18 cellular contexts compared by ENCODE assay signal in the genomic region with DNA sequence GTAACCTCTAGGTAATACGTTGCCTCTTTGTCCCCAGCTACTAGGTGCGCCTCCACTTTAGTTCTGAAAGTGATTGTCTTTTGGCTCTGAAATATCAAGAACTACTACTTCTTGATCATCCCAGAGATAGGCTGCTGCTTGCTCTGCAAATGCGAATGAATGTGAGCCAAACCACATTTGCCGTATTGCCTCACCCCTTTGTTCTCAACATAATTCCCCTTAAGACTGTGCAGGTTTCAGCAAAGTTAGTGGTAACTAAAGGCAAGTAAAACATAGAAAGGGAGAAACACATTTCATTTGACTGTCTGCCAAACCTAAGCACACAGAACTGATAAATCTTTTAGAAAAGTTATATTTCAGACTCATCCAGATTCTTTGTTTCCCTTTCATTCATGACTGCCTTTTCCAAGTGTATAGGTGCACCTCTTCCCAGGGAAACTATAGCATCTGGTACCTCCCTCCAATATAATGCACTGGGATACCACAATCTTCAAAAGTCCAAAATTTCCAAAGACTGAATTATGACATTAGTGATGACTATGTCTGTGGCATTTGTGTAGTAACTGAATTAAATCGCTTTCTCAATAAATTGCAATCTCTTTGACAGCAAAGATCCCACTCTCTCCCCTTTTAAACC.
DNase-seq lines count a peak whose midpoint lies in the region; ATAC-seq and TF ChIP-seq lines count a peak whose summit lies in the region.
"Had no signal": no experiment of that assay in that cellular context is flagged by ENCODE, and none has a peak within 500 bp of the region (broad histone marks: within the 10 kb centered on the region; RNA-seq: fewer than 3 reads in every experiment).

No MANE protein-coding gene starts in this region.

- H3K23ac ChIP-seq in mesenchymal stem cell (ENCODE audit: low read length in 2 of 2), result no peak overlapping the region

- no peak overlapping the region for H2BK12ac ChIP-seq in mesenchymal stem cell (ENCODE audit: low read length in 2 of 2)

- H4K91ac ChIP-seq in mesenchymal stem cell (ENCODE audit: low read length), result no peak overlapping the region

- no peaks in the 10 kb centered on the region for H3K36me3 ChIP-seq in mesenchymal stem cell (ENCODE audit: control insufficient read depth in 1 of 2, insufficient read depth in 2 of 2, low read depth in 1 of 2, low read length in 2 of 2)
- H3K36me3 ChIP-seq in HAP-1 (replicated peaks), result no peaks in the 10 kb centered on the region
- H3K36me3 ChIP-seq: pancreas, vagina had no signal

- no peaks in the 10 kb centered on the region for H3K27me3 ChIP-seq in mesenchymal stem cell (ENCODE audit: control insufficient read depth in 1 of 2, insufficient read depth in 1 of 2, low read length in 2 of 2)
- no peaks in the 10 kb centered on the region; the same call in 1 of the 2 replicates for H3K27me3 ChIP-seq in HAP-1 (ENCODE audit: low read depth)
- H3K27me3 ChIP-seq: pancreas, vagina had no signal

- H3K27ac ChIP-seq in mesenchymal stem cell (ENCODE audit: low read length, poor library complexity, severe bottlenecking), result no peak overlapping the region
- H3K27ac ChIP-seq: coronary artery, pancreas, vagina had no signal

- no peak overlapping the region for H3K4ac ChIP-seq in mesenchymal stem cell (ENCODE audit: low read depth in 1 of 2, low read length in 2 of 2)

- no peak overlapping the region for H3K14ac ChIP-seq in mesenchymal stem cell (ENCODE audit: low read length in 2 of 2)

- DNase-seq in A172 (ENCODE audit: low spot score) (peak; percentile 25), M059J (ENCODE audit: low read depth) (peak; percentile 74), cardiac fibroblast (ENCODE audit: low read depth in 2 of 2) (peak; percentile 28 to 63), mesenchymal stem cell (no peak), DMS79 treated with DMSO at 0.1 percent for 48 hours (lab: John Stamatoyannopoulos, UW) (no peak), EL (no peak), HAP-1 (ENCODE audit: low spot score in 2 of 2) (no peak)
- DNase-seq: activated naive CD8-positive, alpha-beta T cell treated with anti-CD3 and anti-CD28 coated beads, Interleukin-2, amount 50 U/mL, for 24 hours; Caco-2; H9; NCI-H1092 treated with DMSO at 0.1 percent for 48 hours; pancreas; SIG-M5 had no signal

- H2AFZ ChIP-seq in mesenchymal stem cell (ENCODE audit: low read depth, low read length), result no peak overlapping the region

- H2BK5ac ChIP-seq in mesenchymal stem cell (ENCODE audit: low read depth, low read length, poor library complexity, severe bottlenecking), result no peak overlapping the region

- ATAC-seq in GM19023 (IDR thresholded peaks at IDR 0.05; ENCODE audit: unreplicated experiment), result no peak
- ATAC-seq: activated CD4-positive, CD25-positive, alpha-beta regulatory T cell treated with anti-CD3 and anti-CD28 coated beads, Interleukin-2, amount 50 U/mL, for 24 hours; activated naive CD8-positive, alpha-beta T cell treated with anti-CD3 and anti-CD28 coated beads, Interleukin-2, amount 50 U/mL, for 24 hours; GM12878; pancreas had no signal

- H3K9me3 ChIP-seq in mesenchymal stem cell (ENCODE audit: control insufficient read depth, low read length) (no peaks in the 10 kb centered on the region), HAP-1 (no peaks in the 10 kb centered on the region)
- H3K9me3 ChIP-seq: Caco-2, pancreas, vagina had no signal

- H3K4me3 ChIP-seq in cardiac fibroblast (replicated peaks in 1 of 2; ENCODE audit: low read depth in 2 of 2, low read length in 2 of 2), result no peak overlapping the region
- H3K4me3 ChIP-seq in mesenchymal stem cell (ENCODE audit: insufficient read depth in 1 of 2, low read depth in 1 of 2, low read length in 2 of 2), result peak overlapping the region in 1 of 2 experiments; percentile 6
- H3K4me3 ChIP-seq in HAP-1, result no peak overlapping the region
- H3K4me3 ChIP-seq: coronary artery, GM12878, pancreas, vagina had no signal

- H4K8ac ChIP-seq in mesenchymal stem cell (ENCODE audit: low read length), result no peak overlapping the region

- peak overlapping the region; percentile 29 for H3K9ac ChIP-seq in mesenchymal stem cell (ENCODE audit: low read length)

- H2AK5ac ChIP-seq in mesenchymal stem cell (ENCODE audit: low read length, severe bottlenecking), result no peak overlapping the region

- H3K4me2 ChIP-seq in mesenchymal stem cell (ENCODE audit: low read length, poor library complexity, severe bottlenecking), result no peak overlapping the region

- H3K18ac ChIP-seq in mesenchymal stem cell (ENCODE audit: low read depth in 1 of 2, low read length in 2 of 2), result no peak overlapping the region

- in situ Hi-C loops in HAP-1 (cut with MboI; ENCODE audit: low sequenced_read_pairs), result no loop called here

- no peak overlapping the region for H2BK15ac ChIP-seq in mesenchymal stem cell (ENCODE audit: low read depth, poor library complexity, severe bottlenecking)

- H3K4me1 ChIP-seq in mesenchymal stem cell (ENCODE audit: control insufficient read depth, insufficient read depth, low read depth, low read length) (no peaks in the 10 kb centered on the region), HAP-1 (no peaks in the 10 kb centered on the region)
- H3K4me1 ChIP-seq: Caco-2, pancreas had no signal

- H2BK120ac ChIP-seq in mesenchymal stem cell (ENCODE audit: low read depth, low read length), result no peak overlapping the region

- TF ChIP-seq CTCF in cardiac fibroblast (IDR thresholded peaks at IDR 0.05; ENCODE audit: low read depth, low read length), result no peak

- H3K79me1 ChIP-seq in mesenchymal stem cell (replicated peaks; ENCODE audit: low read length, poor library complexity, severe bottlenecking), result no peaks in the 10 kb centered on the region

- 92% methylated on average over 4 of the region's 5 CpGs for WGBS in mesenchymal stem cell

Comparison
In these comparisons a context has a peak if more than half of its experiments do, and no peak if none do; other contexts are left out.
1. DNase-seq: peak in A172 (single experiment), M059J (single experiment) and cardiac fibroblast (2 of 2); none in mesenchymal stem cell (single experiment), DMS79 treated with DMSO at 0.1 percent for 48 hours (single experiment), EL (single experiment) and HAP-1 (0 of 2).